4 cellular contexts compared by ENCODE assay signal in genomic region chrX:133537142-133537541, GRCh38.
"Had no signal": no experiment of that assay in that cellular context is flagged by ENCODE, and none has a peak within 500 bp of the region (broad histone marks: within the 10 kb centered on the region; RNA-seq: fewer than 3 reads in every experiment).

No MANE protein-coding gene starts in this region.

- H3K4me3 ChIP-seq: GM23338 had no signal

- H2AFZ ChIP-seq: GM23338 had no signal

- ATAC-seq: GM23338 had no signal

- DNase-seq: H9, HCEC 1CT, KBM-7 had no signal

- H3K4me2 ChIP-seq: GM23338 had no signal
